ENCODE assay signal across 17 cellular contexts in the genomic region with DNA sequence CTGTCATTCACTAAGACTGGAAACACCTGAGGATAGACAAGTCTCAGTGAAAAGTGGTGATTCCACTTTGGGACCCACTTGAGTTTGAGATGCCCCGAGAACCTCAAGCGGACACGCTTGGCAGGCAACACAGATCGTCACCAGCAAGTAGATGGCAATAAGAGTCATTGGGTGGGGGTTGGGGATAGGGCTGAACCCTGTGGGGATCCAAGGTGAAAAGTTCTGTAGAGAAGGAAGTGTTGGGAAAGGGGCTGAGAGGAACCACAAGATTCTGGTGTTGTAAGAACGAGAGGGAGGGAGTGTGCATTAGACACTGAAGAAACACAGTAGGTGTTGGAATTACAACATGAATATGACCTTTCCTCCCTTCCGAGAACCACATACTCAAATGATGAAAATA. TPM values are rescaled to one million over a fixed set of nuclear protein-coding genes. Genes with fewer than 3 reads are reported as not detected.
"Had no signal": no experiment of that assay in that cellular context is flagged by ENCODE, and none has a peak within 500 bp of the region (broad histone marks: within the 10 kb centered on the region; RNA-seq: fewer than 3 reads in every experiment).

No MANE protein-coding gene starts in this region.

- H3K27ac ChIP-seq: breast epithelium, testis had no signal

- DNase-seq: activated CD4-positive, alpha-beta T cell treated with anti-CD3 and anti-CD28 coated beads for 4 hours; activated CD8-positive, alpha-beta memory T cell treated with anti-CD3 and anti-CD28 coated beads, Interleukin-2, amount 50 U/mL, for 4 hours; activated CD8-positive, alpha-beta T cell treated with anti-CD3 and anti-CD28 coated beads for 36 hours; activated naive CD8-positive, alpha-beta T cell treated with anti-CD3 and anti-CD28 coated beads, Interleukin-2, amount 10 ng/mL, durations not matched to agents 7 days and 5 days; activated T-cell treated with anti-CD3 and anti-CD28 coated beads, Interleukin-2, amount 50 U/mL, for 72 hours; anterior cingulate cortex; effector CD8-positive, alpha-beta T cell; foreskin melanocyte; heart right ventricle; mesenchymal stem cell; nephron progenitor cell; stimulated activated CD4-positive, alpha-beta T cell treated with anti-CD3 and anti-CD28 coated beads, Interleukin-4, amount 100 ng/mL, for 1 hour; stimulated activated CD8-positive, alpha-beta memory T cell treated with anti-CD3 and anti-CD28 coated beads, Interleukin-4, amount 100 ng/mL, for 48 hours; testis had no signal

- H3K36me3 ChIP-seq: breast epithelium had no signal

- H3K27ac Mint-ChIP-seq: activated CD8-positive, alpha-beta T cell treated with anti-CD3 and anti-CD28 coated beads for 36 hours; activated naive CD8-positive, alpha-beta T cell treated with anti-CD3 and anti-CD28 coated beads, Interleukin-2, amount 10 ng/mL, durations not matched to agents 7 days and 5 days; activated T-cell treated with anti-CD3 and anti-CD28 coated beads, Interleukin-2, amount 50 U/mL, for 72 hours; nephron progenitor cell; stimulated activated naive CD8-positive, alpha-beta T cell treated with anti-CD3 and anti-CD28 coated beads, Interleukin-15, Interleukin-2, amounts not matched to agents 100 ng/mL and 50 ng/mL, for 24 hours had no signal

- H3K27me3 ChIP-seq: breast epithelium, heart right ventricle, testis had no signal

- H3K27me3 Mint-ChIP-seq: activated CD8-positive, alpha-beta T cell treated with anti-CD3 and anti-CD28 coated beads for 36 hours had no signal

- H3K4me3 ChIP-seq: breast epithelium, heart right ventricle, testis had no signal

- H3K9me3 ChIP-seq: breast epithelium, heart right ventricle, testis had no signal

- H3K4me3 Mint-ChIP-seq: activated CD8-positive, alpha-beta T cell treated with anti-CD3 and anti-CD28 coated beads for 36 hours; activated naive CD8-positive, alpha-beta T cell treated with anti-CD3 and anti-CD28 coated beads, Interleukin-2, amount 10 ng/mL, durations not matched to agents 7 days and 5 days; activated T-cell treated with anti-CD3 and anti-CD28 coated beads, Interleukin-2, amount 50 U/mL, for 72 hours; nephron progenitor cell; stimulated activated naive CD8-positive, alpha-beta T cell treated with anti-CD3 and anti-CD28 coated beads, Interleukin-15, Interleukin-2, amounts not matched to agents 100 ng/mL and 50 ng/mL, for 24 hours had no signal

- H3K4me1 ChIP-seq: testis had no signal

- H3K9me3 Mint-ChIP-seq: activated CD8-positive, alpha-beta T cell treated with anti-CD3 and anti-CD28 coated beads for 36 hours; activated naive CD8-positive, alpha-beta T cell treated with anti-CD3 and anti-CD28 coated beads, Interleukin-2, amount 10 ng/mL, durations not matched to agents 7 days and 5 days; activated T-cell treated with anti-CD3 and anti-CD28 coated beads, Interleukin-2, amount 50 U/mL, for 72 hours; nephron progenitor cell; stimulated activated naive CD8-positive, alpha-beta T cell treated with anti-CD3 and anti-CD28 coated beads, Interleukin-15, Interleukin-2, amounts not matched to agents 100 ng/mL and 50 ng/mL, for 24 hours had no signal

- ATAC-seq: activated CD8-positive, alpha-beta T cell treated with anti-CD3 and anti-CD28 coated beads for 36 hours; activated T-cell treated with anti-CD3 and anti-CD28 coated beads, Interleukin-2, amount 50 U/mL, for 72 hours had no signal

RNA-seq across cellular contexts. Expression of a gene that starts 45.4 kb away (rescaled TPM):
- total RNA-seq: activated CD8-positive, alpha-beta T cell treated with anti-CD3 and anti-CD28 coated beads for 36 hours; activated naive CD8-positive, alpha-beta T cell treated with anti-CD3 and anti-CD28 coated beads, Interleukin-2, amount 10 ng/mL, durations not matched to agents 7 days and 5 days; osteocyte had no signal

RNA-seq across cellular contexts. Expression of a gene that starts 45.6 kb away (rescaled TPM):
- total RNA-seq: activated CD8-positive, alpha-beta T cell treated with anti-CD3 and anti-CD28 coated beads for 36 hours; activated naive CD8-positive, alpha-beta T cell treated with anti-CD3 and anti-CD28 coated beads, Interleukin-2, amount 10 ng/mL, durations not matched to agents 7 days and 5 days; osteocyte had no signal
